Comparison of ENCODE assay signal across 1 cellular context in the genomic region with DNA sequence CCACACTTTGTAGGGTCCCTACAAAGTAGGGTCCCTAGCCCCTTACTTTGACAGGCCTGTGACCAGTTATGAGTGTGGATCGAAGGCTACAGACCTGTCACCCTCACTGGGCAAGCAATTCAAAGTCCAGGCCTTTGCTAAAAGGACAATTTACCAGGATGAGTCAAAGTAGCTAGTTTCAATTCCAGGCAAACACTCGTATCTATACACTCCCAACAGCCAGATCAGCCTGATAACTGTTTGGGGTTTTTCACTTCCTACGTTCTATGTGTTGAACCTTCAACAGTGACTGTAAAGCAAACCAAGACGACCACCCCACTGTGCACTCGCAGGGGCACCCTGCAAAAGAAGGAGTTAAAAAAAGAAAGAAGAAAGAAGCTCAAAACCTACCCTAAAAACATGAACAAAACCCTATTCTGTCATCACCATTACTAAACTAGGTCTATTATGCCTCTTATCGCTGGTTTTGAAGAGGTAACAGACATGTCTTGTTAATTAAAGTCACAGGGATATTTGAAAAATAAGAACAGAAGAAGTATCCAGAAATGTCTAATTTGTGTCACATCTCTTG.
TF ChIP-seq lines count a peak whose summit lies in the region.

No MANE protein-coding gene starts in this region.

TF ChIP-seq in GM12878, 131 proteins besides CTCF, POLR2A, EP300 and RAD21 (continues in another document):
- peak; percentile 66; the same call in 1 of the 2 replicates for TF ChIP-seq MTA2 (IDR thresholded peaks at IDR 0.05; ENCODE audit: low read depth)
- no peak for TF ChIP-seq ZNF274 (IDR thresholded peaks at IDR 0.05; ENCODE audit: insufficient read depth, insufficient read length)
- 0 out of 4 replicates have a peak, but pooled peaks of 1 of the 2 experiments have one; percentile 24 for TF ChIP-seq BHLHE40 (IDR thresholded peaks at IDR 0.05; ENCODE audit: borderline replicate concordance in 1 of 2, low read depth in 2 of 2, low read length in 1 of 2)
- no peak for TF ChIP-seq TAF1 (IDR thresholded peaks at IDR 0.05; ENCODE audit: borderline replicate concordance, low read depth, low read length)
- TF ChIP-seq, protein P1, sequence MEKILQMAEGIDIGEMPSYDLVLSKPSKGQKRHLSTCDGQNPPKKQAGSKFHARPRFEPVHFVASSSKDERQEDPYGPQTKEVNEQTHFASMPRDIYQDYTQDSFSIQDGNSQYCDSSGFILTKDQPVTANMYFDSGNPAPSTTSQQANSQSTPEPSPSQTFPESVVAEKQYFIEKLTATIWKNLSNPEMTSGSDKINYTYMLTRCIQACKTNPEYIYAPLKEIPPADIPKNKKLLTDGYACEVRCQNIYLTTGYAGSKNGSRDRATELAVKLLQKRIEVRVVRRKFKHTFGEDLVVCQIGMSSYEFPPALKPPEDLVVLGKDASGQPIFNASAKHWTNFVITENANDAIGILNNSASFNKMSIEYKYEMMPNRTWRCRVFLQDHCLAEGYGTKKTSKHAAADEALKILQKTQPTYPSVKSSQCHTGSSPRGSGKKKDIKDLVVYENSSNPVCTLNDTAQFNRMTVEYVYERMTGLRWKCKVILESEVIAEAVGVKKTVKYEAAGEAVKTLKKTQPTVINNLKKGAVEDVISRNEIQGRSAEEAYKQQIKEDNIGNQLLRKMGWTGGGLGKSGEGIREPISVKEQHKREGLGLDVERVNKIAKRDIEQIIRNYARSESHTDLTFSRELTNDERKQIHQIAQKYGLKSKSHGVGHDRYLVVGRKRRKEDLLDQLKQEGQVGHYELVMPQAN (conservative IDR thresholded peaks at IDR 0.05): 0 out of 2 replicates have a peak, but pooled peaks have one; percentile 18
- TF ChIP-seq NFIC (IDR thresholded peaks at IDR 0.05; ENCODE audit: low read depth, low read length): peak; percentile 52; the same call in 1 of the 2 replicates
- TF ChIP-seq, protein P2, sequence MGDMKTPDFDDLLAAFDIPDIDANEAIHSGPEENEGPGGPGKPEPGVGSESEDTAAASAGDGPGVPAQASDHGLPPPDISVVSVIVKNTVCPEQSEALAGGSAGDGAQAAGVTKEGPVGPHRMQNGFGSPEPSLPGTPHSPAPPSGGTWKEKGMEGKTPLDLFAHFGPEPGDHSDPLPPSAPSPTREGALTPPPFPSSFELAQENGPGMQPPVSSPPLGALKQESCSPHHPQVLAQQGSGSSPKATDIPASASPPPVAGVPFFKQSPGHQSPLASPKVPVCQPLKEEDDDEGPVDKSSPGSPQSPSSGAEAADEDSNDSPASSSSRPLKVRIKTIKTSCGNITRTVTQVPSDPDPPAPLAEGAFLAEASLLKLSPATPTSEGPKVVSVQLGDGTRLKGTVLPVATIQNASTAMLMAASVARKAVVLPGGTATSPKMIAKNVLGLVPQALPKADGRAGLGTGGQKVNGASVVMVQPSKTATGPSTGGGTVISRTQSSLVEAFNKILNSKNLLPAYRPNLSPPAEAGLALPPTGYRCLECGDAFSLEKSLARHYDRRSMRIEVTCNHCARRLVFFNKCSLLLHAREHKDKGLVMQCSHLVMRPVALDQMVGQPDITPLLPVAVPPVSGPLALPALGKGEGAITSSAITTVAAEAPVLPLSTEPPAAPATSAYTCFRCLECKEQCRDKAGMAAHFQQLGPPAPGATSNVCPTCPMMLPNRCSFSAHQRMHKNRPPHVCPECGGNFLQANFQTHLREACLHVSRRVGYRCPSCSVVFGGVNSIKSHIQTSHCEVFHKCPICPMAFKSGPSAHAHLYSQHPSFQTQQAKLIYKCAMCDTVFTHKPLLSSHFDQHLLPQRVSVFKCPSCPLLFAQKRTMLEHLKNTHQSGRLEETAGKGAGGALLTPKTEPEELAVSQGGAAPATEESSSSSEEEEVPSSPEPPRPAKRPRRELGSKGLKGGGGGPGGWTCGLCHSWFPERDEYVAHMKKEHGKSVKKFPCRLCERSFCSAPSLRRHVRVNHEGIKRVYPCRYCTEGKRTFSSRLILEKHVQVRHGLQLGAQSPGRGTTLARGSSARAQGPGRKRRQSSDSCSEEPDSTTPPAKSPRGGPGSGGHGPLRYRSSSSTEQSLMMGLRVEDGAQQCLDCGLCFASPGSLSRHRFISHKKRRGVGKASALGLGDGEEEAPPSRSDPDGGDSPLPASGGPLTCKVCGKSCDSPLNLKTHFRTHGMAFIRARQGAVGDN (IDR thresholded peaks at IDR 0.05): no peak
- no peak for TF ChIP-seq ZNF217 (IDR thresholded peaks at IDR 0.05)
- TF ChIP-seq SPI1 (IDR thresholded peaks at IDR 0.05; ENCODE audit: borderline replicate concordance, insufficient read depth, low read depth, low read length): peak; percentile 53; the same call in 1 of the 2 replicates
- no peak for TF ChIP-seq SUZ12 (IDR thresholded peaks at IDR 0.05; ENCODE audit: unreplicated experiment)
- peak; percentile 68 for TF ChIP-seq NBN (IDR thresholded peaks at IDR 0.05)
- TF ChIP-seq, protein P3, sequence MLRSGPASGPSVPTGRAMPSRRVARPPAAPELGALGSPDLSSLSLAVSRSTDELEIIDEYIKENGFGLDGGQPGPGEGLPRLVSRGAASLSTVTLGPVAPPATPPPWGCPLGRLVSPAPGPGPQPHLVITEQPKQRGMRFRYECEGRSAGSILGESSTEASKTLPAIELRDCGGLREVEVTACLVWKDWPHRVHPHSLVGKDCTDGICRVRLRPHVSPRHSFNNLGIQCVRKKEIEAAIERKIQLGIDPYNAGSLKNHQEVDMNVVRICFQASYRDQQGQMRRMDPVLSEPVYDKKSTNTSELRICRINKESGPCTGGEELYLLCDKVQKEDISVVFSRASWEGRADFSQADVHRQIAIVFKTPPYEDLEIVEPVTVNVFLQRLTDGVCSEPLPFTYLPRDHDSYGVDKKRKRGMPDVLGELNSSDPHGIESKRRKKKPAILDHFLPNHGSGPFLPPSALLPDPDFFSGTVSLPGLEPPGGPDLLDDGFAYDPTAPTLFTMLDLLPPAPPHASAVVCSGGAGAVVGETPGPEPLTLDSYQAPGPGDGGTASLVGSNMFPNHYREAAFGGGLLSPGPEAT (IDR thresholded peaks at IDR 0.05; ENCODE audit: low read depth): 0 out of 2 replicates have a peak, but pooled peaks have one; percentile 28
- 0 out of 4 replicates have a peak, but pooled peaks of 1 of the 2 experiments have one; percentile 12 for TF ChIP-seq ETV6 (conservative IDR thresholded peaks at IDR 0.05 in 1 of 2, IDR thresholded peaks at IDR 0.05 in 1 of 2; ENCODE audit: borderline replicate concordance in 1 of 2, low read depth in 1 of 2)
- no peak for TF ChIP-seq HDAC6 (IDR thresholded peaks at IDR 0.05; ENCODE audit: unreplicated experiment)
- no peak for TF ChIP-seq GATAD2B (conservative IDR thresholded peaks at IDR 0.05; ENCODE audit: low read depth)
- TF ChIP-seq SMAD1 (IDR thresholded peaks at IDR 0.05; ENCODE audit: low read depth, partially characterized antibody): peak; percentile 48
- TF ChIP-seq EED (IDR thresholded peaks at IDR 0.05; ENCODE audit: low read depth): peak; percentile 57
- peak; percentile 61 to 78; a peak in 3 of 4 replicates for TF ChIP-seq IKZF2 (IDR thresholded peaks at IDR 0.05)
- TF ChIP-seq, protein P4, sequence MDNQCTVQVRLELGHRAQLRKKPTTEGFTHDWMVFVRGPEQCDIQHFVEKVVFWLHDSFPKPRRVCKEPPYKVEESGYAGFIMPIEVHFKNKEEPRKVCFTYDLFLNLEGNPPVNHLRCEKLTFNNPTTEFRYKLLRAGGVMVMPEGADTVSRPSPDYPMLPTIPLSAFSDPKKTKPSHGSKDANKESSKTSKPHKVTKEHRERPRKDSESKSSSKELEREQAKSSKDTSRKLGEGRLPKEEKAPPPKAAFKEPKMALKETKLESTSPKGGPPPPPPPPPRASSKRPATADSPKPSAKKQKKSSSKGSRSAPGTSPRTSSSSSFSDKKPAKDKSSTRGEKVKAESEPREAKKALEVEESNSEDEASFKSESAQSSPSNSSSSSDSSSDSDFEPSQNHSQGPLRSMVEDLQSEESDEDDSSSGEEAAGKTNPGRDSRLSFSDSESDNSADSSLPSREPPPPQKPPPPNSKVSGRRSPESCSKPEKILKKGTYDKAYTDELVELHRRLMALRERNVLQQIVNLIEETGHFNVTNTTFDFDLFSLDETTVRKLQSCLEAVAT (IDR thresholded peaks at IDR 0.05): peak; percentile 74
- TF ChIP-seq, protein P5, sequence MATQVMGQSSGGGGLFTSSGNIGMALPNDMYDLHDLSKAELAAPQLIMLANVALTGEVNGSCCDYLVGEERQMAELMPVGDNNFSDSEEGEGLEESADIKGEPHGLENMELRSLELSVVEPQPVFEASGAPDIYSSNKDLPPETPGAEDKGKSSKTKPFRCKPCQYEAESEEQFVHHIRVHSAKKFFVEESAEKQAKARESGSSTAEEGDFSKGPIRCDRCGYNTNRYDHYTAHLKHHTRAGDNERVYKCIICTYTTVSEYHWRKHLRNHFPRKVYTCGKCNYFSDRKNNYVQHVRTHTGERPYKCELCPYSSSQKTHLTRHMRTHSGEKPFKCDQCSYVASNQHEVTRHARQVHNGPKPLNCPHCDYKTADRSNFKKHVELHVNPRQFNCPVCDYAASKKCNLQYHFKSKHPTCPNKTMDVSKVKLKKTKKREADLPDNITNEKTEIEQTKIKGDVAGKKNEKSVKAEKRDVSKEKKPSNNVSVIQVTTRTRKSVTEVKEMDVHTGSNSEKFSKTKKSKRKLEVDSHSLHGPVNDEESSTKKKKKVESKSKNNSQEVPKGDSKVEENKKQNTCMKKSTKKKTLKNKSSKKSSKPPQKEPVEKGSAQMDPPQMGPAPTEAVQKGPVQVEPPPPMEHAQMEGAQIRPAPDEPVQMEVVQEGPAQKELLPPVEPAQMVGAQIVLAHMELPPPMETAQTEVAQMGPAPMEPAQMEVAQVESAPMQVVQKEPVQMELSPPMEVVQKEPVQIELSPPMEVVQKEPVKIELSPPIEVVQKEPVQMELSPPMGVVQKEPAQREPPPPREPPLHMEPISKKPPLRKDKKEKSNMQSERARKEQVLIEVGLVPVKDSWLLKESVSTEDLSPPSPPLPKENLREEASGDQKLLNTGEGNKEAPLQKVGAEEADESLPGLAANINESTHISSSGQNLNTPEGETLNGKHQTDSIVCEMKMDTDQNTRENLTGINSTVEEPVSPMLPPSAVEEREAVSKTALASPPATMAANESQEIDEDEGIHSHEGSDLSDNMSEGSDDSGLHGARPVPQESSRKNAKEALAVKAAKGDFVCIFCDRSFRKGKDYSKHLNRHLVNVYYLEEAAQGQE (IDR thresholded peaks at IDR 0.05; ENCODE audit: low read depth, low read length): no peak
- TF ChIP-seq ESRRA (IDR thresholded peaks at IDR 0.05; ENCODE audit: low read length): no peak
- TF ChIP-seq SIN3A (IDR thresholded peaks at IDR 0.05; ENCODE audit: low read depth, low read length): peak; percentile 50; the same call in 1 of the 2 replicates
- TF ChIP-seq SREBF1 (IDR thresholded peaks at IDR 0.05; ENCODE audit: low read length): no peak
- peak; percentile 68 for TF ChIP-seq BCL11A (IDR thresholded peaks at IDR 0.05; ENCODE audit: low read depth, low read length)
- TF ChIP-seq ATF7 (IDR thresholded peaks at IDR 0.05; ENCODE audit: low read depth): peak; percentile 44; the same call in 1 of the 2 replicates
- TF ChIP-seq MTA3 (IDR thresholded peaks at IDR 0.05; ENCODE audit: borderline replicate concordance, low read length): no peak
- 0 out of 2 replicates have a peak, but pooled peaks have one; percentile 43 for TF ChIP-seq HDGF (IDR thresholded peaks at IDR 0.05)
- peak; percentile 77 for TF ChIP-seq IRF4 (IDR thresholded peaks at IDR 0.05; ENCODE audit: low read depth, low read length)
- TF ChIP-seq STAT3 (IDR thresholded peaks at IDR 0.05; ENCODE audit: low read depth, low read length): no peak
- TF ChIP-seq, protein P6, sequence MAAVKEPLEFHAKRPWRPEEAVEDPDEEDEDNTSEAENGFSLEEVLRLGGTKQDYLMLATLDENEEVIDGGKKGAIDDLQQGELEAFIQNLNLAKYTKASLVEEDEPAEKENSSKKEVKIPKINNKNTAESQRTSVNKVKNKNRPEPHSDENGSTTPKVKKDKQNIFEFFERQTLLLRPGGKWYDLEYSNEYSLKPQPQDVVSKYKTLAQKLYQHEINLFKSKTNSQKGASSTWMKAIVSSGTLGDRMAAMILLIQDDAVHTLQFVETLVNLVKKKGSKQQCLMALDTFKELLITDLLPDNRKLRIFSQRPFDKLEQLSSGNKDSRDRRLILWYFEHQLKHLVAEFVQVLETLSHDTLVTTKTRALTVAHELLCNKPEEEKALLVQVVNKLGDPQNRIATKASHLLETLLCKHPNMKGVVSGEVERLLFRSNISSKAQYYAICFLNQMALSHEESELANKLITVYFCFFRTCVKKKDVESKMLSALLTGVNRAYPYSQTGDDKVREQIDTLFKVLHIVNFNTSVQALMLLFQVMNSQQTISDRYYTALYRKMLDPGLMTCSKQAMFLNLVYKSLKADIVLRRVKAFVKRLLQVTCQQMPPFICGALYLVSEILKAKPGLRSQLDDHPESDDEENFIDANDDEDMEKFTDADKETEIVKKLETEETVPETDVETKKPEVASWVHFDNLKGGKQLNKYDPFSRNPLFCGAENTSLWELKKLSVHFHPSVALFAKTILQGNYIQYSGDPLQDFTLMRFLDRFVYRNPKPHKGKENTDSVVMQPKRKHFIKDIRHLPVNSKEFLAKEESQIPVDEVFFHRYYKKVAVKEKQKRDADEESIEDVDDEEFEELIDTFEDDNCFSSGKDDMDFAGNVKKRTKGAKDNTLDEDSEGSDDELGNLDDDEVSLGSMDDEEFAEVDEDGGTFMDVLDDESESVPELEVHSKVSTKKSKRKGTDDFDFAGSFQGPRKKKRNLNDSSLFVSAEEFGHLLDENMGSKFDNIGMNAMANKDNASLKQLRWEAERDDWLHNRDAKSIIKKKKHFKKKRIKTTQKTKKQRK (IDR thresholded peaks at IDR 0.05; ENCODE audit: low read depth, low read length): no peak
- TF ChIP-seq, protein P7, sequence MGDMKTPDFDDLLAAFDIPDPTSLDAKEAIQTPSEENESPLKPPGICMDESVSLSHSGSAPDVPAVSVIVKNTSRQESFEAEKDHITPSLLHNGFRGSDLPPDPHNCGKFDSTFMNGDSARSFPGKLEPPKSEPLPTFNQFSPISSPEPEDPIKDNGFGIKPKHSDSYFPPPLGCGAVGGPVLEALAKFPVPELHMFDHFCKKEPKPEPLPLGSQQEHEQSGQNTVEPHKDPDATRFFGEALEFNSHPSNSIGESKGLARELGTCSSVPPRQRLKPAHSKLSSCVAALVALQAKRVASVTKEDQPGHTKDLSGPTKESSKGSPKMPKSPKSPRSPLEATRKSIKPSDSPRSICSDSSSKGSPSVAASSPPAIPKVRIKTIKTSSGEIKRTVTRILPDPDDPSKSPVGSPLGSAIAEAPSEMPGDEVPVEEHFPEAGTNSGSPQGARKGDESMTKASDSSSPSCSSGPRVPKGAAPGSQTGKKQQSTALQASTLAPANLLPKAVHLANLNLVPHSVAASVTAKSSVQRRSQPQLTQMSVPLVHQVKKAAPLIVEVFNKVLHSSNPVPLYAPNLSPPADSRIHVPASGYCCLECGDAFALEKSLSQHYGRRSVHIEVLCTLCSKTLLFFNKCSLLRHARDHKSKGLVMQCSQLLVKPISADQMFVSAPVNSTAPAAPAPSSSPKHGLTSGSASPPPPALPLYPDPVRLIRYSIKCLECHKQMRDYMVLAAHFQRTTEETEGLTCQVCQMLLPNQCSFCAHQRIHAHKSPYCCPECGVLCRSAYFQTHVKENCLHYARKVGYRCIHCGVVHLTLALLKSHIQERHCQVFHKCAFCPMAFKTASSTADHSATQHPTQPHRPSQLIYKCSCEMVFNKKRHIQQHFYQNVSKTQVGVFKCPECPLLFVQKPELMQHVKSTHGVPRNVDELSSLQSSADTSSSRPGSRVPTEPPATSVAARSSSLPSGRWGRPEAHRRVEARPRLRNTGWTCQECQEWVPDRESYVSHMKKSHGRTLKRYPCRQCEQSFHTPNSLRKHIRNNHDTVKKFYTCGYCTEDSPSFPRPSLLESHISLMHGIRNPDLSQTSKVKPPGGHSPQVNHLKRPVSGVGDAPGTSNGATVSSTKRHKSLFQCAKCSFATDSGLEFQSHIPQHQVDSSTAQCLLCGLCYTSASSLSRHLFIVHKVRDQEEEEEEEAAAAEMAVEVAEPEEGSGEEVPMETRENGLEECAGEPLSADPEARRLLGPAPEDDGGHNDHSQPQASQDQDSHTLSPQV (IDR thresholded peaks at IDR 0.05): no peak
